ENCODE assay signal across 22 cellular contexts in the genomic region with DNA sequence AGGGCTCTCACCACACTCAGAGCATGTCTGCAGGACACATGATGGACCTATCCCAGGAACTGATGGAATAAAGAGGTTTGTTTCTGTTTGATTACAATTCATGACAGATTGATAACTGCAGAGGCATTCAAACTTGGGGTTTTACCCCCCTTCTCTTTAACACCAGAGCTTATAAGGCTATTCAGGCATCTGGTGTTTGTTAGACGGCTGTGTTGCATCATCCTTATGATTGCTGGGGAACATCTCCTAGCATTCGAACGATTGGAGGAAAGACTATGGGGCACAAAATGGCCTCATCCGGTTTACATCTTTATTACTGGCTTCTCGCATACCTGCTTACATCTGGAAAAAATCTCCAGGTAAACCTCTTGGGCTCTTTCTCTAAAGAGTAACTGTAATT.
"Had no signal": no experiment of that assay in that cellular context is flagged by ENCODE, and none has a peak within 500 bp of the region (broad histone marks: within the 10 kb centered on the region; RNA-seq: fewer than 3 reads in every experiment).

No MANE protein-coding gene starts in this region.

- H3K4me3 ChIP-seq: body of pancreas, cardiac muscle cell, left ventricle myocardium inferior, ovary, upper lobe of left lung had no signal

- H3K4me1 ChIP-seq: body of pancreas, left ventricle myocardium inferior, upper lobe of left lung had no signal

- H3K4me1 Mint-ChIP-seq: activated CD4-positive, alpha-beta memory T cell treated with anti-CD3 and anti-CD28 coated beads, Interleukin-2, amount 10 ng/mL, durations not matched to agents 7 days and 5 days; activated CD4-positive, alpha-beta T cell treated with anti-CD3 and anti-CD28 coated beads, Interleukin-2, amount 10 ng/mL, durations not matched to agents 24 days and 14 days; activated naive CD8-positive, alpha-beta T cell treated with anti-CD3 and anti-CD28 coated beads, Interleukin-2, amount 10 ng/mL, durations not matched to agents 7 days and 5 days; natural killer cell had no signal

- H3K27me3 Mint-ChIP-seq: activated CD4-positive, alpha-beta memory T cell treated with anti-CD3 and anti-CD28 coated beads, Interleukin-2, amount 10 ng/mL, durations not matched to agents 7 days and 5 days; activated CD4-positive, alpha-beta T cell treated with anti-CD3 and anti-CD28 coated beads, Interleukin-2, amount 10 ng/mL, durations not matched to agents 24 days and 14 days; activated naive CD8-positive, alpha-beta T cell treated with anti-CD3 and anti-CD28 coated beads, Interleukin-2, amount 10 ng/mL, durations not matched to agents 7 days and 5 days had no signal

- H3K27ac ChIP-seq: body of pancreas, cardiac muscle cell, foreskin keratinocyte, left ventricle myocardium inferior, ovary, upper lobe of left lung, VCaP had no signal

- DNase-seq: activated CD4-positive, alpha-beta memory T cell treated with anti-CD3 and anti-CD28 coated beads, Interleukin-2, amount 10 ng/mL, durations not matched to agents 7 days and 5 days; activated CD4-positive, alpha-beta T cell treated with anti-CD3 and anti-CD28 coated beads, Interleukin-2, amount 10 ng/mL, durations not matched to agents 24 days and 14 days; activated effector memory CD4-positive, alpha-beta T cell treated with Interleukin-2 at 50 U/mL for 16 hours; activated naive CD4-positive, alpha-beta T cell treated with anti-CD3 and anti-CD28 coated beads for 36 hours; activated naive CD8-positive, alpha-beta T cell treated with anti-CD3 and anti-CD28 coated beads, Interleukin-2, amount 10 ng/mL, durations not matched to agents 7 days and 5 days; activated T-cell treated with anti-CD3 and anti-CD28 coated beads, Interleukin-2, amount 50 U/mL, for 72 hours; anterior cingulate cortex; body of pancreas; dermis blood vessel endothelial cell; effector memory CD4-positive, alpha-beta T cell; foreskin keratinocyte; left ventricle myocardium inferior; midbrain; natural killer cell; ovary; right cardiac atrium; stimulated activated CD4-positive, alpha-beta T cell treated with anti-CD3 and anti-CD28 coated beads, Interleukin-4, amount 100 ng/mL, for 24 hours; stimulated activated naive CD8-positive, alpha-beta T cell treated with anti-CD3 and anti-CD28 coated beads, Interleukin-15, Interleukin-2, amounts not matched to agents 100 U/mL and 50 U/mL, for 24 hours; upper lobe of left lung had no signal

- H3K36me3 Mint-ChIP-seq: activated naive CD8-positive, alpha-beta T cell treated with anti-CD3 and anti-CD28 coated beads, Interleukin-2, amount 10 ng/mL, durations not matched to agents 7 days and 5 days; natural killer cell had no signal

- H3K36me3 ChIP-seq: cardiac muscle cell, left ventricle myocardium inferior, ovary had no signal

- H3K27me3 ChIP-seq: body of pancreas, cardiac muscle cell, foreskin keratinocyte, ovary, upper lobe of left lung had no signal

- H3K9me3 Mint-ChIP-seq: activated CD4-positive, alpha-beta memory T cell treated with anti-CD3 and anti-CD28 coated beads, Interleukin-2, amount 10 ng/mL, durations not matched to agents 7 days and 5 days; activated CD4-positive, alpha-beta T cell treated with anti-CD3 and anti-CD28 coated beads, Interleukin-2, amount 10 ng/mL, durations not matched to agents 24 days and 14 days; activated naive CD4-positive, alpha-beta T cell treated with anti-CD3 and anti-CD28 coated beads for 36 hours; activated naive CD8-positive, alpha-beta T cell treated with anti-CD3 and anti-CD28 coated beads, Interleukin-2, amount 10 ng/mL, durations not matched to agents 7 days and 5 days; activated T-cell treated with anti-CD3 and anti-CD28 coated beads, Interleukin-2, amount 50 U/mL, for 72 hours; natural killer cell had no signal

- ATAC-seq: activated CD4-positive, CD25-positive, alpha-beta regulatory T cell treated with anti-CD3 and anti-CD28 coated beads, Interleukin-2, amount 50 U/mL, for 24 hours; activated T-cell treated with anti-CD3 and anti-CD28 coated beads, Interleukin-2, amount 50 U/mL, for 72 hours; body of pancreas; foreskin keratinocyte; natural killer cell; stimulated activated naive CD8-positive, alpha-beta T cell treated with anti-CD3 and anti-CD28 coated beads, Interleukin-15, Interleukin-2, amounts not matched to agents 100 U/mL and 50 U/mL, for 24 hours had no signal

- H3K27ac Mint-ChIP-seq: activated CD4-positive, alpha-beta memory T cell treated with anti-CD3 and anti-CD28 coated beads, Interleukin-2, amount 10 ng/mL, durations not matched to agents 7 days and 5 days; activated CD4-positive, alpha-beta T cell treated with anti-CD3 and anti-CD28 coated beads, Interleukin-2, amount 10 ng/mL, durations not matched to agents 24 days and 14 days; activated naive CD4-positive, alpha-beta T cell treated with anti-CD3 and anti-CD28 coated beads for 36 hours; activated naive CD8-positive, alpha-beta T cell treated with anti-CD3 and anti-CD28 coated beads, Interleukin-2, amount 10 ng/mL, durations not matched to agents 7 days and 5 days; activated T-cell treated with anti-CD3 and anti-CD28 coated beads, Interleukin-2, amount 50 U/mL, for 72 hours; natural killer cell had no signal

- H3K9me3 ChIP-seq: body of pancreas, left ventricle myocardium inferior, ovary, upper lobe of left lung had no signal

- H3K4me3 Mint-ChIP-seq: activated CD4-positive, alpha-beta memory T cell treated with anti-CD3 and anti-CD28 coated beads, Interleukin-2, amount 10 ng/mL, durations not matched to agents 7 days and 5 days; activated CD4-positive, alpha-beta T cell treated with anti-CD3 and anti-CD28 coated beads, Interleukin-2, amount 10 ng/mL, durations not matched to agents 24 days and 14 days; activated naive CD4-positive, alpha-beta T cell treated with anti-CD3 and anti-CD28 coated beads for 36 hours; activated naive CD8-positive, alpha-beta T cell treated with anti-CD3 and anti-CD28 coated beads, Interleukin-2, amount 10 ng/mL, durations not matched to agents 7 days and 5 days; activated T-cell treated with anti-CD3 and anti-CD28 coated beads, Interleukin-2, amount 50 U/mL, for 72 hours; natural killer cell had no signal
